16 cellular contexts compared by ENCODE assay signal in the genomic region with DNA sequence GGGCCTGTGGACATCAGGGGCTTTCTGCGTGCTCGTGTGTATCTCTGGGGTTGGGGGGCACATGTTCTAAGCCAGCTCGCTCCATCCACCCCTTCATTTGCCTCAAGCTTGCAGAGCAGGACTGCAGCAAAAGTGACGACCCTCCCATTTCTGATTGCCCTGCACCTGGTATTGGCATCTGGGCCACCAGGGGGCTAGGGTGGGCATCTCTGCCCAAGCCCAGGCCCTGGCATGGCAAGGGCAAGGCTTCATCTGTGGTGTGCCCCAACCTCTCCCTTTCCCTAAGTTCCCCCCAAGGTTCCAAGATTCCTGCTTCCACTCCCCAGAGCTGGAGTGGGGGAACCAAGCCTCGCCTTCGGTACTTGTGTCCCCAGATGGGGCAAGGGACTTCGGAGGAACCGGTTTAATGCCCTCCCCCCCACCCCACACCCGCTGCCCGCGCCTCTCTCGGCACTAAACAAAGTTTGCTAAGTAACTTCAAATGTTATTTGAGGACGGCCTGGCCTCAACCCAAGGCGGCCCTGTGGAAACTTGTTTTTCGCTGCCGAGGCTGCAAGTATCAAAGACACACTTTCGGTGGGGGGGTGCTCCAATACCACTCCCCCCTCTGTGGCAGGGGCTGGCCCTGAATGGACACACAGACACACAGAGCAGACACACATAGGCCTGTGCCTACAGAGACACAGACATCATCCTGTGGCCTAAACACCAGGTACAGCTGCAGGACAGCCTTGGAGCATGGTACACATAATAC. TPM values are rescaled to one million over a fixed set of nuclear protein-coding genes. Genes with fewer than 3 reads are reported as not detected.
DNase-seq lines count a peak whose midpoint lies in the region; FAIRE-seq and TF ChIP-seq lines count a peak whose summit lies in the region.
"Had no signal": no experiment of that assay in that cellular context is flagged by ENCODE, and none has a peak within 500 bp of the region (broad histone marks: within the 10 kb centered on the region; RNA-seq: fewer than 3 reads in every experiment).

No MANE protein-coding gene starts in this region.

- H3K36me3 ChIP-seq in H1 (ENCODE audit: control insufficient read depth in 2 of 4, insufficient read depth in 4 of 4, low read length in 3 of 4) (peaks cover 0 to 5% (median 0%) of the 10 kb centered on the region in 4 experiments; a peak in 1 of 8 replicates), liver (ENCODE audit: control insufficient read depth in 4 of 4, insufficient read depth in 3 of 4, low read depth in 1 of 4, low read length in 3 of 4) (no peaks in the 10 kb centered on the region), testis (ENCODE audit: low read depth, missing control alignments) (no peaks in the 10 kb centered on the region)

- H3K23ac ChIP-seq in H1 (ENCODE audit: insufficient read length), result no peak overlapping the region

- peak overlapping the region; percentile 60; the same call in 1 of the 2 replicates for H2BK12ac ChIP-seq in H1 (ENCODE audit: low read depth, low read length)

- no peaks in the 10 kb centered on the region for H3K79me1 ChIP-seq in H1 (ENCODE audit: low read depth, low read length)

- peaks cover 2% of the 10 kb centered on the region; the same call in 1 of the 2 replicates for H3K23me2 ChIP-seq in H1 (ENCODE audit: low read depth, low read length)

- no peaks in the 10 kb centered on the region for H3K79me2 ChIP-seq in H1 (ENCODE audit: control insufficient read depth in 1 of 2, insufficient read depth in 2 of 2, low read length in 2 of 2)

- no peak for TF ChIP-seq RAD21 in H1 (IDR thresholded peaks at IDR 0.05 in 1 of 2, conservative IDR thresholded peaks at IDR 0.05 in 1 of 2; ENCODE audit: low read depth in 2 of 2, low read length in 2 of 2)
- TF ChIP-seq RAD21 in liver (IDR thresholded peaks at IDR 0.05), result no peak

- FAIRE-seq in HTR-8/SVneo (lab: Jason Lieb, UNC) (peak; percentile 42), H1 (lab: Jason Lieb, UNC) (no peak)
- FAIRE-seq: frontal cortex, GM19239 had no signal

- CTCF ChIA-PET in H1 (lab: Charles Lee; ENCODE audit: partially characterized antibody), result interaction anchor here (1.2 to 12.9 kb wide), 10 partner anchors 22 to 88 kb away, joined by 4 to 175 read pairs (median 7); no protein-coding TSS in a partner anchor

- no peak overlapping the region for H3K4me2 ChIP-seq in H1 (ENCODE audit: insufficient read depth in 1 of 2, low read depth in 2 of 2, low read length in 2 of 2)

- peak in 1 of 3 experiments; percentile 10; a peak in 1 of 4 replicates for TF ChIP-seq CTCF in H1 (IDR thresholded peaks at IDR 0.05; ENCODE audit: control extremely low read depth in 1 of 3, insufficient read depth in 1 of 3, low read depth in 1 of 3, low read length in 3 of 3)
- no peak for TF ChIP-seq CTCF in liver (IDR thresholded peaks at IDR 0.05; ENCODE audit: low read depth, low read length, missing input control)
- TF ChIP-seq CTCF in testis (IDR thresholded peaks at IDR 0.05), result no peak

- H3K18ac ChIP-seq in H1 (ENCODE audit: extremely low read depth, low read length), result no peak overlapping the region

- POLR2A ChIA-PET in H1 (lab: Charles Lee; ENCODE audit: partially characterized antibody), result interaction anchor here (1.0 to 1.7 kb wide), 4 partner anchors 14 to 145 kb away, joined by 3 to 5 read pairs (median 4); no protein-coding TSS in a partner anchor

- no peak overlapping the region for H4K91ac ChIP-seq in H1 (replicated peaks; ENCODE audit: insufficient read length, low read length)

- H3K27ac ChIP-seq in H1 (ENCODE audit: low read depth, low read length) (no peak overlapping the region), liver (ENCODE audit: low read depth in 1 of 2, low read length in 2 of 2) (no peak overlapping the region), testis (peak overlapping the region in 1 of 2 donors; percentile 45)

- peaks cover 2 to 15% of the 10 kb centered on the region in 2 experiments for H4K20me1 ChIP-seq in H1 (replicated peaks in 1 of 2; ENCODE audit: control insufficient read depth in 1 of 2, insufficient read depth in 2 of 2, low read length in 2 of 2)

- no peak overlapping the region; the same call in 1 of the 2 replicates for H4K8ac ChIP-seq in H1 (ENCODE audit: extremely low read depth, insufficient read depth, low read length)

- intact Hi-C loops in testis (cut with DNase I; ENCODE audit: low total_unique reads), result no loop called here

- H3K56ac ChIP-seq in H1 (replicated peaks; ENCODE audit: insufficient read length, low read depth, low read length), result no peak overlapping the region

- H3K9ac ChIP-seq in H1 (replicated peaks in 1 of 4; ENCODE audit: extremely low read depth in 1 of 4, low read depth in 3 of 4, low read length in 3 of 4) (no peak overlapping the region), liver (ENCODE audit: low read depth in 1 of 2, low read length in 2 of 2) (no peak overlapping the region)

- H4K5ac ChIP-seq in H1 (ENCODE audit: insufficient read length, low read depth, low read length), result no peak overlapping the region

- no peak overlapping the region for H2BK5ac ChIP-seq in H1 (ENCODE audit: low read depth, low read length)

- no peak overlapping the region for H2AFZ ChIP-seq in H1 (ENCODE audit: low read length)

- 0 out of 2 replicates have a peak overlapping the region, but pooled peaks have one; percentile 29 for H2BK15ac ChIP-seq in H1 (ENCODE audit: low read length)

- no peak for TF ChIP-seq POLR2A in H1 (IDR thresholded peaks at IDR 0.05; ENCODE audit: control extremely low read depth in 1 of 2, low read depth in 2 of 2, low read length in 2 of 2)
- no peak for TF ChIP-seq POLR2A in testis (IDR thresholded peaks at IDR 0.05)

- H3K4me3 ChIP-seq in H1 (ENCODE audit: extremely low read depth in 1 of 4, insufficient read depth in 2 of 4, low read depth in 3 of 4, low read length in 4 of 4), result no peak overlapping the region
- no peak overlapping the region for H3K4me3 ChIP-seq in liver (ENCODE audit: low read depth in 1 of 3, low read length in 3 of 3)
- H3K4me3 ChIP-seq in testis, result no peak overlapping the region

- no peak overlapping the region for H3K14ac ChIP-seq in H1 (ENCODE audit: insufficient read length)

- 85% methylated on average over 12 of the region's 17 CpGs; no CpG with 5 or more reads in 1 of the 2 experiments for WGBS in H1 (ENCODE audit: extremely low coverage in 1 of 2, insufficient coverage in 1 of 2, insufficient read length in 1 of 2, insufficient replicate concordance in 2 of 2, low coverage in 1 of 2, low lambda C conversion rate in 2 of 2, missing lambda C conversion rate in 1 of 2), 2 experiments
- 33% methylated on average over 17 of the region's 17 CpGs for WGBS in liver
- 47 to 70% methylated on average over 6 to 17 of the region's 17 CpGs for WGBS in testis, 2 donors

- 0 out of 2 replicates have a peak overlapping the region, but pooled peaks have one; percentile 82 for H2AK5ac ChIP-seq in H1 (ENCODE audit: low read depth, low read length)

- no peak overlapping the region for H2BK20ac ChIP-seq in H1 (ENCODE audit: low read length)

- H3K9me3 ChIP-seq in H1 (ENCODE audit: insufficient read depth in 2 of 2, low read depth in 1 of 2, low read length in 1 of 2) (peaks cover 0 to 8% of the 10 kb centered on the region in 2 experiments; a peak in 2 of 4 replicates), liver (ENCODE audit: control insufficient read depth in 4 of 4, low read length in 3 of 4) (no peaks in the 10 kb centered on the region), testis (no peaks in the 10 kb centered on the region)

- DNase-seq in HTR-8/SVneo (ENCODE audit: insufficient read length, low spot score), result no peak
- no peak for DNase-seq in H1 (ENCODE audit: low read depth in 1 of 2, low spot score in 2 of 2)
- peak; percentile 75 for DNase-seq in testis
- no peak for DNase-seq in dedifferentiated amniotic fluid mesenchymal stem cell (ENCODE audit: extremely low spot score)
- no peak for DNase-seq in T-helper 1 cell
- no peak for DNase-seq in activated CD4-positive, CD25-positive, alpha-beta regulatory T cell (lab: John Stamatoyannopoulos, UW)
- DNase-seq in SHP77 treated with DMSO at 0.1 percent for 48 hours (lab: John Stamatoyannopoulos, UW), result no peak
- DNase-seq: activated B cell treated with CpG ODN at 0.5 μM for 24 hours; activated T-cell treated with anti-CD3 and anti-CD28 coated beads, Interleukin-2, amount 50 U/mL, for 48 hours; central memory CD4-positive, alpha-beta T cell; COR-L47; NCI-H226 had no signal

- H3K4me1 ChIP-seq in H1 (replicated peaks in 1 of 4; ENCODE audit: control insufficient read depth in 3 of 4, insufficient read depth in 4 of 4, low read length in 3 of 4), result peaks cover 4 to 28% (median 16%) of the 10 kb centered on the region in 4 experiments
- peaks cover 37 to 63% (median 49%) of the 10 kb centered on the region in 4 donors for H3K4me1 ChIP-seq in liver (ENCODE audit: control insufficient read depth in 4 of 4, insufficient read depth in 4 of 4, low read length in 3 of 4)
- peaks cover 57% of the 10 kb centered on the region for H3K4me1 ChIP-seq in testis

- H3K4ac ChIP-seq in H1 (replicated peaks; ENCODE audit: insufficient read length, low read depth, low read length), result no peak overlapping the region

- no peak for TF ChIP-seq EP300 in H1 (IDR thresholded peaks at IDR 0.05; ENCODE audit: borderline replicate concordance in 1 of 2, low read depth in 2 of 2, low read length in 2 of 2)

- H3K27me3 ChIP-seq in H1 (replicated peaks in 1 of 4; ENCODE audit: control insufficient read depth in 3 of 4, extremely low read depth in 1 of 4, insufficient read depth in 3 of 4, low read length in 3 of 4) (peaks cover 52 to 96% (median 87%) of the 10 kb centered on the region in 4 experiments), liver (ENCODE audit: control insufficient read depth in 4 of 4, insufficient read depth in 4 of 4, low read length in 3 of 4) (no peaks in the 10 kb centered on the region), testis (no peaks in the 10 kb centered on the region)

- H2BK120ac ChIP-seq in H1 (replicated peaks; ENCODE audit: low read depth, low read length), result no peak overlapping the region

RNA-seq across cellular contexts. Expression of gene NFIX, which starts 12.2 kb away (rescaled TPM):
- 0.20 and 0.27 TPM in 2 replicates for total RNA-seq in H1 (2021; fragmentation: NEBNext Ultra II Directional; extraction: Animal tissue kit (Norgen Biotek cat#: 25700))
- polyA plus RNA-seq in H1 (2011; rRNA removed) (0.03 and 0.08 TPM in 2 replicates), liver (10 to 100 TPM in 1 of 2 donors, 1 to 10 TPM in 1; 3.3 to 14.8 TPM), testis (ENCODE audit: insufficient read depth, low read depth, low replicate concordance) (47.4 TPM)
- 0.05 TPM for polyA plus RNA-seq in H1 (2011; cell fraction: cytosol; rRNA removed)
- polyA plus RNA-seq in H1 (2011; cell fraction: nucleus; rRNA removed), result 0.14 TPM
- 0.09 to 0.22 TPM (median 0.12 TPM) in 3 of 4 replicates, not detected in the other for polyA plus RNA-seq in H1 (2012, experiment 1 of 2)
- 0.07 TPM for polyA plus RNA-seq in H1 (2012, experiment 2 of 2)
- 0.26 TPM for polyA plus RNA-seq in H1 (2013, experiment 1 of 2)
- 0.18 TPM for polyA plus RNA-seq in H1 (2013, experiment 2 of 2)
- 0.02 and 0.13 TPM in 2 replicates for polyA minus RNA-seq in H1 (2011; rRNA and poly(A)+ RNA removed)
- polyA minus RNA-seq in H1 (2011; cell fraction: cytosol; rRNA and poly(A)+ RNA removed), result not detected
- 0.40 TPM for polyA minus RNA-seq in H1 (2011; cell fraction: nucleus; rRNA and poly(A)+ RNA removed)
- total RNA-seq in liver (10 to 100 TPM; 10.3 to 18.4 TPM), testis (10 to 100 TPM; 51.7 to 62.4 TPM)

RNA-seq across cellular contexts. Expression of gene DAND5, which starts 38.1 kb away (rescaled TPM):
- 0.17 and 0.25 TPM in 2 replicates for total RNA-seq in H1 (2021; fragmentation: NEBNext Ultra II Directional; extraction: Animal tissue kit (Norgen Biotek cat#: 25700))
- polyA plus RNA-seq in H1 (2011; rRNA removed) (0.13 and 0.14 TPM in 2 replicates), liver (not detected), testis (ENCODE audit: insufficient read depth, low read depth, low replicate concordance) (0.16 TPM)
- polyA plus RNA-seq in H1 (2011; cell fraction: cytosol; rRNA removed), result 0.23 TPM
- polyA plus RNA-seq in H1 (2011; cell fraction: nucleus; rRNA removed), result 0.29 TPM
- polyA plus RNA-seq in H1 (2012, experiment 1 of 2), result 0.25 to 0.41 TPM (median 0.35 TPM) in 4 replicates
- not detected for polyA plus RNA-seq in H1 (2012, experiment 2 of 2)
- polyA plus RNA-seq in H1 (2013, experiment 1 of 2), result 0.20 TPM
- polyA plus RNA-seq in H1 (2013, experiment 2 of 2), result 0.18 TPM
- polyA minus RNA-seq in H1 (2011; rRNA and poly(A)+ RNA removed), result 0.32 TPM in 2 replicates
- not detected for polyA minus RNA-seq in H1 (2011; cell fraction: cytosol; rRNA and poly(A)+ RNA removed)
- not detected for polyA minus RNA-seq in H1 (2011; cell fraction: nucleus; rRNA and poly(A)+ RNA removed)
- total RNA-seq in liver (under 1 TPM in 1 of 2 donors, not detected in 1; 0.23 TPM), testis (1 to 10 TPM; 1.4 to 2.8 TPM)
- total RNA-seq: activated B cell treated with CpG ODN at 0.5 μM for 24 hours, mesenteric fat pad had no signal

RNA-seq across cellular contexts. Expression of gene GADD45GIP1, which starts 50.4 kb away (rescaled TPM):
- total RNA-seq in H1 (2021; fragmentation: NEBNext Ultra II Directional; extraction: Animal tissue kit (Norgen Biotek cat#: 25700)), result 42.2 and 45.5 TPM in 2 replicates
- 42.6 and 58.5 TPM in 2 replicates for polyA plus RNA-seq in H1 (2011; rRNA removed)
- polyA plus RNA-seq in H1 (2011; cell fraction: cytosol; rRNA removed), result 69.9 TPM
- polyA plus RNA-seq in H1 (2011; cell fraction: nucleus; rRNA removed), result 48.3 TPM
- 29.8 to 63.8 TPM (median 59.7 TPM) in 4 replicates for polyA plus RNA-seq in H1 (2012, experiment 1 of 2)
- 33.7 TPM for polyA plus RNA-seq in H1 (2012, experiment 2 of 2)
- polyA plus RNA-seq in H1 (2013, experiment 1 of 2), result 51.0 TPM
- 51.7 TPM for polyA plus RNA-seq in H1 (2013, experiment 2 of 2)
- 3.9 and 4.2 TPM in 2 replicates for polyA minus RNA-seq in H1 (2011; rRNA and poly(A)+ RNA removed)
- 18.5 TPM for polyA minus RNA-seq in H1 (2011; cell fraction: cytosol; rRNA and poly(A)+ RNA removed)
- polyA minus RNA-seq in H1 (2011; cell fraction: nucleus; rRNA and poly(A)+ RNA removed), result 9.9 TPM
- 10 to 100 TPM in 1 of 2 donors, 1 to 10 TPM in 1; 8.4 to 22.1 TPM for total RNA-seq in liver
- 10 to 100 TPM; 23.6 to 54.2 TPM for polyA plus RNA-seq in liver
- 10 to 100 TPM; 32.2 to 39.8 TPM for total RNA-seq in testis
- polyA plus RNA-seq in testis (ENCODE audit: insufficient read depth, low read depth, low replicate concordance), result 21.6 TPM
